ENCODE assay signal across 9 cellular contexts in genomic region chr7:73850781-73851207, GRCh38. TPM values are rescaled to one million over a fixed set of nuclear protein-coding genes. Genes with fewer than 3 reads are reported as not detected.
DNase-seq lines count a peak whose midpoint lies in the region; ATAC-seq and TF ChIP-seq lines count a peak whose summit lies in the region.
"Had no signal": no experiment of that assay in that cellular context is flagged by ENCODE, and none has a peak within 500 bp of the region (broad histone marks: within the 10 kb centered on the region; RNA-seq: fewer than 3 reads in every experiment).

No MANE protein-coding gene starts in this region.

- H3K36me3 ChIP-seq in rectal smooth muscle tissue (ENCODE audit: control insufficient read depth, insufficient read depth, low read length) (no peaks in the 10 kb centered on the region), BE2C (no peaks in the 10 kb centered on the region)

- H3K27me3 ChIP-seq in rectal smooth muscle tissue (ENCODE audit: control insufficient read depth, insufficient read depth, low read length) (no peaks in the 10 kb centered on the region), BE2C (peaks cover 7% of the 10 kb centered on the region)

- ATAC-seq in esophagus mucosa (peak; percentile 74), GM21447 (IDR thresholded peaks at IDR 0.05; ENCODE audit: unreplicated experiment) (no peak), GM18498 (IDR thresholded peaks at IDR 0.05; ENCODE audit: unreplicated experiment) (no peak), GM21529 (IDR thresholded peaks at IDR 0.05; ENCODE audit: unreplicated experiment) (no peak)

- DNase-seq in GM04503 (ENCODE audit: low read depth) (peak; percentile 100), BE2C (no peak)

- no peak overlapping the region for H3K9ac ChIP-seq in rectal smooth muscle tissue (ENCODE audit: low read length)

- no peak for TF ChIP-seq CTCF in BE2C (IDR thresholded peaks at IDR 0.05; ENCODE audit: low read depth, low read length)

- H3K4me3 ChIP-seq in rectal smooth muscle tissue (ENCODE audit: low read length) (no peak overlapping the region), BE2C (ENCODE audit: low read depth, low read length) (no peak overlapping the region)

- no peaks in the 10 kb centered on the region for H3K9me3 ChIP-seq in BE2C

- peak overlapping the region; percentile 4 for H3K27ac ChIP-seq in rectal smooth muscle tissue (ENCODE audit: low read depth, low read length)

- H3K4me1 ChIP-seq in rectal smooth muscle tissue (ENCODE audit: control insufficient read depth, insufficient read depth, low read length): peaks cover 12% of the 10 kb centered on the region
- no peaks in the 10 kb centered on the region for H3K4me1 ChIP-seq in BE2C

TF ChIP-seq in PFSK-1, 5 proteins besides CTCF, POLR2A, EP300 and RAD21:
- no peak for TF ChIP-seq TAF1 (IDR thresholded peaks at IDR 0.05; ENCODE audit: borderline replicate concordance, insufficient read depth, low read length)
- TF ChIP-seq FOXP2 (optimal IDR thresholded peaks at IDR 0.05; ENCODE audit: borderline replicate concordance, extremely low read depth, extremely low read length, insufficient read depth): peak; percentile 15

RNA-seq across cellular contexts. Expression of gene METTL27, which starts 8.5 kb away (rescaled TPM):
- 1.2 TPM for polyA plus RNA-seq in PFSK-1 (2012; ENCODE audit: insufficient read length, low read depth)
- total RNA-seq in esophagus mucosa: 1.9 TPM
- 6.6 TPM for polyA plus RNA-seq in BE2C (2012; ENCODE audit: insufficient read depth, insufficient read length, low read depth)

RNA-seq across cellular contexts. Expression of gene TMEM270, which starts 10.2 kb away (rescaled TPM):
- not detected for polyA plus RNA-seq in PFSK-1 (2012; ENCODE audit: insufficient read length, low read depth)
- total RNA-seq in esophagus mucosa: not detected
- polyA plus RNA-seq in BE2C (2012; ENCODE audit: insufficient read depth, insufficient read length, low read depth): not detected
- total RNA-seq: neural crest cell had no signal

RNA-seq across cellular contexts. Expression of gene CLDN4, which starts 20.0 kb away (rescaled TPM):
- 1.1 TPM for polyA plus RNA-seq in PFSK-1 (2012; ENCODE audit: insufficient read length, low read depth)
- 149 TPM for total RNA-seq in esophagus mucosa
- 22.2 TPM for polyA plus RNA-seq in BE2C (2012; ENCODE audit: insufficient read depth, insufficient read length, low read depth)
